In genomic region chr12:132398386-132398991, GRCh38 we compare ENCODE assay signal across 22 cellular contexts.
A peak's percentile ranks its signal among the peaks of the same experiment; 100 is the strongest.
DNase-seq lines count a peak whose midpoint lies in the region; ATAC-seq and TF ChIP-seq lines count a peak whose summit lies in the region.
"Had no signal": no experiment of that assay in that cellular context is flagged by ENCODE, and none has a peak within 500 bp of the region (broad histone marks: within the 10 kb centered on the region; RNA-seq: fewer than 3 reads in every experiment).

No MANE protein-coding gene starts in this region.

- TF ChIP-seq CTCF in GM13977 (IDR thresholded peaks at IDR 0.05; ENCODE audit: extremely low read depth, insufficient read depth, missing control alignments) = no peak

- no peaks in the 10 kb centered on the region for H3K36me3 Mint-ChIP-seq in central memory CD8-positive, alpha-beta T cell (ENCODE audit: insufficient read depth)

- DNase-seq in NCI-H345 (lab: John Stamatoyannopoulos, UW) (peak; percentile 19), NCI-H345 treated with DMSO at 0.1 percent for 48 hours (lab: John Stamatoyannopoulos, UW; ENCODE audit: unreplicated experiment) (no peak), DMS153 treated with DMSO at 0.1 percent for 48 hours (lab: John Stamatoyannopoulos, UW; ENCODE audit: unreplicated experiment) (peak; percentile 53), posterior vena cava (ENCODE audit: low spot score) (peak; percentile 75), GM13977 (ENCODE audit: low spot score) (no peak)
- no peak for DNase-seq in central memory CD8-positive, alpha-beta T cell (ENCODE audit: low spot score in 2 of 2)
- DNase-seq: activated CD4-positive, alpha-beta T cell treated with anti-CD3 and anti-CD28 coated beads for 36 hours; activated CD8-positive, alpha-beta memory T cell treated with anti-CD3 and anti-CD28 coated beads for 24 hours; activated naive CD4-positive, alpha-beta T cell treated with anti-CD3 and anti-CD28 coated beads, Interleukin-2, amount 50 U/mL, for 16 hours; activated T-cell treated with anti-CD3 and anti-CD28 coated beads, Interleukin-2, amount 50 U/mL, for 72 hours; BE2C; cerebellar nuclear complex; COR-L47; heart right ventricle; NCI-H1417 treated with DMSO at 0.1 percent for 48 hours; NCI-H2227 treated with DMSO at 0.1 percent for 48 hours; stimulated activated CD4-positive, alpha-beta T cell treated with anti-CD3 and anti-CD28 coated beads, Interleukin-4, amount 100 ng/mL, for 24 hours; stomach; trophoblast cell had no signal

- H3K4me1 Mint-ChIP-seq in central memory CD8-positive, alpha-beta T cell = no peaks in the 10 kb centered on the region
- H3K4me1 Mint-ChIP-seq: activated CD4-positive, alpha-beta T cell treated with anti-CD3 and anti-CD28 coated beads for 36 hours had no signal

- intact Hi-C loops in posterior vena cava (cut with DNase I) = no loop called here

- no peak for ATAC-seq in central memory CD8-positive, alpha-beta T cell (replicated peaks; ENCODE audit: extremely low read depth, poor library complexity, severe bottlenecking)
- ATAC-seq in GM18519 (IDR thresholded peaks at IDR 0.05; ENCODE audit: low FRiP score, unreplicated experiment) (no peak), GM18873 (IDR thresholded peaks at IDR 0.05; ENCODE audit: low FRiP score, unreplicated experiment) (no peak)
- ATAC-seq: activated CD4-positive, alpha-beta T cell treated with anti-CD3 and anti-CD28 coated beads for 36 hours; activated T-cell treated with anti-CD3 and anti-CD28 coated beads, Interleukin-2, amount 50 U/mL, for 72 hours had no signal

- H3K27ac Mint-ChIP-seq in central memory CD8-positive, alpha-beta T cell (ENCODE audit: low read depth) = peak overlapping the region; percentile 72
- H3K27ac Mint-ChIP-seq: activated CD4-positive, alpha-beta T cell treated with anti-CD3 and anti-CD28 coated beads for 36 hours; activated T-cell treated with anti-CD3 and anti-CD28 coated beads, Interleukin-2, amount 50 U/mL, for 72 hours had no signal

- in situ Hi-C loops in GM13977 (cut with MboI; ENCODE audit: low pct_unique_long_range_greater_than_20kb, low sequenced_read_pairs, unreplicated experiment) = no loop called here

- H3K4me3 Mint-ChIP-seq in central memory CD8-positive, alpha-beta T cell = no peak overlapping the region
- H3K4me3 Mint-ChIP-seq: activated CD4-positive, alpha-beta T cell treated with anti-CD3 and anti-CD28 coated beads for 36 hours; activated T-cell treated with anti-CD3 and anti-CD28 coated beads, Interleukin-2, amount 50 U/mL, for 72 hours had no signal

- no peaks in the 10 kb centered on the region for H3K9me3 Mint-ChIP-seq in central memory CD8-positive, alpha-beta T cell
- H3K9me3 Mint-ChIP-seq: IgD-negative memory B cell had no signal

- H3K27me3 Mint-ChIP-seq in central memory CD8-positive, alpha-beta T cell = peaks cover 30% of the 10 kb centered on the region

Comparison
In these comparisons a context has a peak if more than half of its experiments do, and no peak if none do; other contexts are left out.
1. DNase-seq: peak in NCI-H345 (single experiment), DMS153 treated with DMSO at 0.1 percent for 48 hours (single experiment) and posterior vena cava (single experiment); none in NCI-H345 treated with DMSO at 0.1 percent for 48 hours (single experiment), central memory CD8-positive, alpha-beta T cell (0 of 2) and GM13977 (single experiment).